Comparison of ENCODE assay signal across 1 cellular context in genomic region chr11:133930053-133930766, GRCh38.
TF ChIP-seq lines count a peak whose summit lies in the region.

No MANE protein-coding gene starts in this region.

TF ChIP-seq in H1, 55 proteins besides CTCF, POLR2A, EP300 and RAD21:
- TF ChIP-seq BCL11A (IDR thresholded peaks at IDR 0.05; ENCODE audit: low read depth in 2 of 2, low read length in 2 of 2) = no peak
- TF ChIP-seq TEAD4 (IDR thresholded peaks at IDR 0.05; ENCODE audit: low read depth, low read length) = no peak
- TF ChIP-seq E2F6 (IDR thresholded peaks at IDR 0.05) = no peak
- TF ChIP-seq EZH2 (IDR thresholded peaks at IDR 0.05; ENCODE audit: low read depth, low read length, severe bottlenecking) = no peak
- no peak for TF ChIP-seq SIRT6 (IDR thresholded peaks at IDR 0.05; ENCODE audit: low read length)
- no peak for TF ChIP-seq EGR1 (IDR thresholded peaks at IDR 0.05; ENCODE audit: borderline replicate concordance, low read depth, low read length)
- TF ChIP-seq RBBP5 (IDR thresholded peaks at IDR 0.05; ENCODE audit: borderline replicate concordance, low read depth, low read length) = no peak
- TF ChIP-seq ASH2L (IDR thresholded peaks at IDR 0.05; ENCODE audit: low read length) = no peak
- no peak for TF ChIP-seq JUND (IDR thresholded peaks at IDR 0.05; ENCODE audit: low read length)
- TF ChIP-seq HDAC2 (IDR thresholded peaks at IDR 0.05; ENCODE audit: borderline replicate concordance in 1 of 2, low read depth in 2 of 2, low read length in 2 of 2) = no peak
- TF ChIP-seq ZNF274 (IDR thresholded peaks at IDR 0.05; ENCODE audit: borderline replicate concordance, extremely low read depth, low read length) = no peak
- TF ChIP-seq JUN (IDR thresholded peaks at IDR 0.05; ENCODE audit: low read depth, low read length) = no peak
- TF ChIP-seq BRCA1 (IDR thresholded peaks at IDR 0.05; ENCODE audit: low read depth, low read length) = no peak
- no peak for TF ChIP-seq TCF12 (IDR thresholded peaks at IDR 0.05; ENCODE audit: low read depth, low read length)
- TF ChIP-seq KDM5A (IDR thresholded peaks at IDR 0.05; ENCODE audit: low read length) = no peak
TF ChIP-seq in H1: peak in this region for 0.
